ENCODE assay signal across 21 cellular contexts in the genomic region with DNA sequence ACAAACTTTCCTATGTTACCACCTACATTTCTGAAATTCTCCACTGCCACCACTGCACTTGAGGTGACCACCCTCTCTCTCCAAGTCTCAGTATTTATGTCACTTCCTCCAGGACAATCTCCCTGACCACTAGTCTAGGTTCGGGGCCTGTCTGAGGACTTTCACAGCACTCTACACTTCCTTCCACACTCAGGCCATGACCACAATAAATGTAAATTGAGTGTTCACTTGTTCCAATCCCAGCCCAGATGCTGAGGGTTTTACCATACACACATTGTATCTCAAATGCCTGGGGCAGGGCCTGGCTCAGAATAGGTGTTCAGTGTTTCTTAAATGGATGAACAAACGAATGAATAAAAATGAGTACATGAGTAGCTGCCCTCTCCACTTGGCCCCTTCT.
"Had no signal": no experiment of that assay in that cellular context is flagged by ENCODE, and none has a peak within 500 bp of the region (broad histone marks: within the 10 kb centered on the region; RNA-seq: fewer than 3 reads in every experiment).

No MANE protein-coding gene starts in this region.

- ATAC-seq: activated CD8-positive, alpha-beta T cell treated with anti-CD3 and anti-CD28 coated beads for 36 hours; left colon; lower lobe of right lung; natural killer cell; psoas muscle; right cardiac atrium had no signal

- H3K27me3 ChIP-seq: ascending aorta, colonic mucosa, ovary had no signal

- H3K4me1 ChIP-seq: ascending aorta, colonic mucosa, psoas muscle had no signal

- DNase-seq: activated CD4-positive, alpha-beta T cell treated with anti-CD3 and anti-CD28 coated beads, Interleukin-2, amount 10 ng/mL, durations not matched to agents 24 days and 14 days; activated CD8-positive, alpha-beta T cell treated with anti-CD3 and anti-CD28 coated beads for 36 hours; activated naive CD4-positive, alpha-beta T cell treated with anti-CD3 and anti-CD28 coated beads, Interleukin-2, amount 50 U/mL, for 16 hours; activated T-cell treated with anti-CD3 and anti-CD28 coated beads, Interleukin-2, amount 50 U/mL, for 24 hours; colonic mucosa; erythroblast; foreskin melanocyte; hypothalamus; islet precursor cell; left colon; lower lobe of right lung; natural killer cell; ovary; psoas muscle; right cardiac atrium; stimulated activated CD4-positive, alpha-beta T cell treated with anti-CD3 and anti-CD28 coated beads, Interleukin-2, amount 100 ng/mL, for 48 hours; transverse colon had no signal

- H3K27ac Mint-ChIP-seq: activated CD4-positive, alpha-beta T cell treated with anti-CD3 and anti-CD28 coated beads, Interleukin-2, amount 10 ng/mL, durations not matched to agents 24 days and 14 days; activated CD8-positive, alpha-beta T cell treated with anti-CD3 and anti-CD28 coated beads for 36 hours; activated T-cell treated with anti-CD3 and anti-CD28 coated beads, Interleukin-2, amount 50 U/mL, for 24 hours; natural killer cell; stimulated activated naive CD8-positive, alpha-beta T cell treated with anti-CD3 and anti-CD28 coated beads, Interleukin-15, Interleukin-2, amounts not matched to agents 100 ng/mL and 50 ng/mL, for 24 hours had no signal

- H3K27ac ChIP-seq: ascending aorta, colonic mucosa, lower lobe of right lung, ovary, psoas muscle, suprapubic skin, transverse colon had no signal

- H3K4me3 Mint-ChIP-seq: activated CD4-positive, alpha-beta T cell treated with anti-CD3 and anti-CD28 coated beads, Interleukin-2, amount 10 ng/mL, durations not matched to agents 24 days and 14 days; activated CD8-positive, alpha-beta T cell treated with anti-CD3 and anti-CD28 coated beads for 36 hours; activated T-cell treated with anti-CD3 and anti-CD28 coated beads, Interleukin-2, amount 50 U/mL, for 24 hours; central memory CD8-positive, alpha-beta T cell; natural killer cell; stimulated activated naive CD8-positive, alpha-beta T cell treated with anti-CD3 and anti-CD28 coated beads, Interleukin-15, Interleukin-2, amounts not matched to agents 100 ng/mL and 50 ng/mL, for 24 hours had no signal

- H3K9me3 Mint-ChIP-seq: activated CD4-positive, alpha-beta T cell treated with anti-CD3 and anti-CD28 coated beads, Interleukin-2, amount 10 ng/mL, durations not matched to agents 24 days and 14 days; activated CD8-positive, alpha-beta T cell treated with anti-CD3 and anti-CD28 coated beads for 36 hours; activated T-cell treated with anti-CD3 and anti-CD28 coated beads, Interleukin-2, amount 50 U/mL, for 24 hours; central memory CD8-positive, alpha-beta T cell; natural killer cell; stimulated activated naive CD8-positive, alpha-beta T cell treated with anti-CD3 and anti-CD28 coated beads, Interleukin-15, Interleukin-2, amounts not matched to agents 100 ng/mL and 50 ng/mL, for 24 hours had no signal

- H3K9me3 ChIP-seq: ascending aorta, colonic mucosa, lower lobe of right lung, ovary, psoas muscle, suprapubic skin, transverse colon had no signal

- H3K4me1 Mint-ChIP-seq: central memory CD8-positive, alpha-beta T cell had no signal

- H3K36me3 Mint-ChIP-seq: natural killer cell had no signal

- H3K36me3 ChIP-seq: ascending aorta, colonic mucosa, lower lobe of right lung, ovary, suprapubic skin, transverse colon had no signal

- H3K4me3 ChIP-seq: ascending aorta, colonic mucosa, lower lobe of right lung, ovary, psoas muscle, suprapubic skin, transverse colon had no signal
